In genomic region chr4:165381821-165382373, GRCh38 we compare ENCODE assay signal across 24 cellular contexts. TPM values are rescaled to one million over a fixed set of nuclear protein-coding genes. Genes with fewer than 3 reads are reported as not detected.
DNase-seq lines count a peak whose midpoint lies in the region; ATAC-seq, FAIRE-seq and TF ChIP-seq lines count a peak whose summit lies in the region.
"Had no signal": no experiment of that assay in that cellular context is flagged by ENCODE, and none has a peak within 500 bp of the region (broad histone marks: within the 10 kb centered on the region; RNA-seq: fewer than 3 reads in every experiment).

No MANE protein-coding gene starts in this region.

- TF ChIP-seq CTCF in HepG2 (CRISPR knock-in tag; IDR thresholded peaks at IDR 0.05) (no peak), right lobe of liver (IDR thresholded peaks at IDR 0.05) (no peak)

- TF ChIP-seq POLR2A in HepG2 (IDR thresholded peaks at IDR 0.05; ENCODE audit: insufficient read depth in 1 of 2, low read depth in 2 of 2, low read length in 2 of 2) (no peak), right lobe of liver (IDR thresholded peaks at IDR 0.05) (no peak)

- WGBS in HepG2 (ENCODE audit: low lambda C conversion rate) = 52% methylated on average over 3 of the region's 3 CpGs
- 84% methylated on average over 3 of the region's 3 CpGs for WGBS in right lobe of liver (ENCODE audit: insufficient coverage, low coverage, low lambda C conversion rate, missing lambda C conversion rate)

- H3K4me3 ChIP-seq in HepG2 (replicated peaks in 1 of 3; ENCODE audit: insufficient read depth in 1 of 3, low read depth in 2 of 3, low read length in 3 of 3) = peak overlapping the region; percentile 25 to 91 (median 85); a peak in 3 of 6 replicates
- H3K4me3 ChIP-seq in right lobe of liver = no peak overlapping the region
- H3K4me3 ChIP-seq: SK-N-MC had no signal

- POLR2A ChIA-PET in HepG2 (lab: Yijun Ruan, JAX) = interaction anchor here (1.5 kb wide), 1 partner anchor 31 kb away, joined by 4 read pairs; no protein-coding TSS in a partner anchor

- in situ Hi-C loops in HepG2 (cut with HindIII; ENCODE audit: extremely low pct_ligation_motif_present, low pct_unique_long_range_greater_than_20kb) = no loop called here

- H3K4me1 ChIP-seq in HepG2 (ENCODE audit: insufficient read depth, low read length) (peaks cover 68% of the 10 kb centered on the region), right lobe of liver (no peaks in the 10 kb centered on the region)
- H3K4me1 ChIP-seq: prostate gland had no signal

- peak in 1 of 2 experiments; percentile 45; a peak in 1 of 4 replicates for TF ChIP-seq EP300 in HepG2 (IDR thresholded peaks at IDR 0.05; ENCODE audit: low read depth in 2 of 2, low read length in 2 of 2)
- no peak for TF ChIP-seq EP300 in HepG2 (CRISPR knock-in tag; IDR thresholded peaks at IDR 0.05; ENCODE audit: borderline replicate concordance)

- peaks cover 3% of the 10 kb centered on the region; the same call in 1 of the 2 replicates for H4K20me1 ChIP-seq in HepG2 (ENCODE audit: insufficient read depth, low read length)

- H2AFZ ChIP-seq in HepG2 (ENCODE audit: low read length) = no peak overlapping the region

- H3K9ac ChIP-seq in HepG2 (ENCODE audit: insufficient read depth, low read depth, low read length) = no peak overlapping the region; the same call in 1 of the 2 replicates

- CTCF ChIA-PET in HepG2 (lab: Yijun Ruan, JAX; ENCODE audit: low intra/inter-chr PET ratio, low total read pairs) = no interaction called here

- H3K4me2 ChIP-seq in HepG2 (ENCODE audit: low read depth, low read length) = peak overlapping the region; percentile 78

- no peaks in the 10 kb centered on the region; a peak in 2 of 5 replicates for H3K36me3 ChIP-seq in HepG2 (replicated peaks in 1 of 2; ENCODE audit: control insufficient read depth in 1 of 2, insufficient read depth in 2 of 2, low read length in 2 of 2)
- H3K36me3 ChIP-seq in right lobe of liver = no peaks in the 10 kb centered on the region
- H3K36me3 ChIP-seq: neutrophil, prostate gland had no signal

- no peaks in the 10 kb centered on the region; a peak in 1 of 5 replicates for H3K27me3 ChIP-seq in HepG2 (ENCODE audit: control insufficient read depth in 1 of 2, insufficient read depth in 2 of 2, low read length in 2 of 2)
- no peaks in the 10 kb centered on the region for H3K27me3 ChIP-seq in right lobe of liver

- FAIRE-seq in HepG2 (lab: Jason Lieb, UNC) = no peak
- FAIRE-seq: kidney had no signal

- H3K79me2 ChIP-seq in HepG2 (ENCODE audit: insufficient read depth, low read length) = peaks cover 78% of the 10 kb centered on the region

- H3K9me3 ChIP-seq in HepG2 (ENCODE audit: low read length) (no peaks in the 10 kb centered on the region), right lobe of liver (no peaks in the 10 kb centered on the region)
- H3K9me3 ChIP-seq: neutrophil, prostate gland had no signal

- no TSS peak for BruUV-seq in HepG2 (replicated peaks; lab: Mats Ljungman, UMichigan)

- intact Hi-C loops in HepG2 (cut with micrococcal nuclease; ENCODE audit: unreplicated experiment) = no loop called here
- intact Hi-C loops in right lobe of liver (cut with DNase I) = no loop called here

- H3K27ac ChIP-seq in HepG2 (ENCODE audit: extremely low read length, insufficient read depth, low read length) (no peak overlapping the region), right lobe of liver (no peak overlapping the region)
- H3K27ac ChIP-seq: neutrophil, RWPE1, SK-N-MC had no signal

- peak; percentile 13 for DNase-seq in DMS53 (lab: John Stamatoyannopoulos, UW)
- DNase-seq in DMS53 treated with DMSO at 0.1 percent for 48 hours (lab: John Stamatoyannopoulos, UW; ENCODE audit: unreplicated experiment) = no peak
- DNase-seq in HepG2 (ENCODE audit: low spot score) = no peak
- DNase-seq in right lobe of liver = no peak
- peak; percentile 85 for DNase-seq in islet precursor cell
- DNase-seq: 8988T; activated CD8-positive, alpha-beta memory T cell treated with anti-CD3 and anti-CD28 coated beads for 24 hours; activated gamma-delta T cell treated with Interleukin-2 at 50 U/mL for 16 hours; activated T-cell treated with anti-CD3 and anti-CD28 coated beads, Interleukin-2, amount 50 U/mL, for 1 hour; CD4-positive, alpha-beta T cell; HCEC 1CT; kidney; MV-4-11; NCI-H2029 treated with DMSO at 0.1 percent for 48 hours; NCI-H526; stimulated activated CD8-positive, alpha-beta memory T cell treated with anti-CD3 and anti-CD28 coated beads, Interleukin-4, amount 100 ng/mL, for 48 hours; T-helper 2 cell had no signal

- no peak for ATAC-seq in HepG2
- no peak for ATAC-seq in right lobe of liver
- ATAC-seq in GM19463 (IDR thresholded peaks at IDR 0.05; ENCODE audit: unreplicated experiment) = no peak
- no peak for ATAC-seq in HG02970 (IDR thresholded peaks at IDR 0.05; ENCODE audit: low FRiP score, unreplicated experiment)
- no peak for ATAC-seq in HG02938 (IDR thresholded peaks at IDR 0.05; ENCODE audit: unreplicated experiment)

- no peak for TF ChIP-seq RAD21 in HepG2 (CRISPR knock-in tag; IDR thresholded peaks at IDR 0.05)

TF ChIP-seq in HepG2, 621 proteins besides CTCF, POLR2A, EP300 and RAD21 (continues in another document):
- TF ChIP-seq NR2F2 (IDR thresholded peaks at IDR 0.05; ENCODE audit: borderline replicate concordance, low read depth) (peak; percentile 92), ZNF737 (CRISPR knock-in tag; IDR thresholded peaks at IDR 0.05; ENCODE audit: borderline replicate concordance) (no peak)

RNA-seq across cellular contexts. Expression of gene CPE, which starts 3.1 kb away (rescaled TPM):
- total RNA-seq in HepG2 (2016; rRNA removed; fragmentation: Illumina TruSeq; extraction: Trizol) (94.9 and 268 TPM in 2 replicates), right lobe of liver (10 to 100 TPM in 2 of 6 experiments, 1 to 10 TPM in 4; 4.2 to 17.3 (median 9.4) TPM)
- 17.2 and 19.0 TPM in 2 replicates for total RNA-seq in HepG2 (2016; cell fraction: cytosol; rRNA removed; fragmentation: Illumina TruSeq; extraction: Trizol; ENCODE audit: low read depth)
- 102 and 257 TPM in 2 replicates for total RNA-seq in HepG2 (2016; cell fraction: insoluble cytoplasmic fraction; rRNA removed; fragmentation: Illumina TruSeq; extraction: Trizol)
- 37.6 and 40.7 TPM in 2 replicates for total RNA-seq in HepG2 (2016; cell fraction: membrane; rRNA removed; fragmentation: Illumina TruSeq; extraction: Trizol)
- total RNA-seq in HepG2 (2016; cell fraction: nucleus; rRNA removed; fragmentation: Illumina TruSeq; extraction: Trizol) = 175 and 228 TPM in 2 replicates
- 852 and 1,053 TPM in 2 replicates for polyA plus RNA-seq in HepG2 (2011; rRNA removed)
- polyA plus RNA-seq in HepG2 (2011; cell fraction: cytosol; rRNA removed) = 598 and 914 TPM in 2 replicates
- polyA plus RNA-seq in HepG2 (2011; cell fraction: nucleus; rRNA removed) = 191 and 279 TPM in 2 replicates
- polyA plus RNA-seq in HepG2 (2012) = 606 and 622 TPM in 2 replicates
- 16.7 and 17.9 TPM in 2 replicates for polyA plus RNA-seq in HepG2 (2016; cell fraction: cytosol; fragmentation: Illumina TruSeq; extraction: Trizol; ENCODE audit: low read depth)
- polyA plus RNA-seq in HepG2 (2016; cell fraction: insoluble cytoplasmic fraction; fragmentation: Illumina TruSeq; extraction: Trizol; ENCODE audit: low read depth) = 101 and 110 TPM in 2 replicates
- 27.8 and 29.5 TPM in 2 replicates for polyA plus RNA-seq in HepG2 (2016; cell fraction: membrane; fragmentation: Illumina TruSeq; extraction: Trizol; ENCODE audit: low read depth)
- polyA plus RNA-seq in HepG2 (2016; cell fraction: nucleus; fragmentation: Illumina TruSeq; extraction: Trizol; ENCODE audit: insufficient read depth, low read depth) = 265 and 300 TPM in 2 replicates
- polyA minus RNA-seq in HepG2 (2011; rRNA and poly(A)+ RNA removed; ENCODE audit: low replicate concordance) = 2.0 and 450 TPM in 2 replicates
- 399 and 680 TPM in 2 replicates for polyA minus RNA-seq in HepG2 (2011; cell fraction: cytosol; rRNA and poly(A)+ RNA removed)
- polyA minus RNA-seq in HepG2 (2011; cell fraction: nucleus; rRNA and poly(A)+ RNA removed) = 122 and 224 TPM in 2 replicates
- total RNA-seq: CD4-positive, alpha-beta T cell had no signal

RNA-seq across cellular contexts. Expression of gene MSMO1, which starts 54.4 kb away (rescaled TPM):
- total RNA-seq in HepG2 (2016; rRNA removed; fragmentation: Illumina TruSeq; extraction: Trizol) = 135 and 216 TPM in 2 replicates
- 56.7 and 57.3 TPM in 2 replicates for total RNA-seq in HepG2 (2016; cell fraction: cytosol; rRNA removed; fragmentation: Illumina TruSeq; extraction: Trizol; ENCODE audit: low read depth)
- total RNA-seq in HepG2 (2016; cell fraction: insoluble cytoplasmic fraction; rRNA removed; fragmentation: Illumina TruSeq; extraction: Trizol) = 150 and 216 TPM in 2 replicates
- total RNA-seq in HepG2 (2016; cell fraction: membrane; rRNA removed; fragmentation: Illumina TruSeq; extraction: Trizol) = 135 and 158 TPM in 2 replicates
- 178 and 218 TPM in 2 replicates for total RNA-seq in HepG2 (2016; cell fraction: nucleus; rRNA removed; fragmentation: Illumina TruSeq; extraction: Trizol)
- polyA plus RNA-seq in HepG2 (2011; rRNA removed) = 98.1 and 138 TPM in 2 replicates
- polyA plus RNA-seq in HepG2 (2011; cell fraction: cytosol; rRNA removed) = 48.1 and 138 TPM in 2 replicates
- polyA plus RNA-seq in HepG2 (2011; cell fraction: nucleus; rRNA removed) = 17.9 and 54.3 TPM in 2 replicates
- polyA plus RNA-seq in HepG2 (2012) = 175 and 202 TPM in 2 replicates
- polyA plus RNA-seq in HepG2 (2016; cell fraction: cytosol; fragmentation: Illumina TruSeq; extraction: Trizol; ENCODE audit: low read depth) = 23.5 and 27.9 TPM in 2 replicates
- polyA plus RNA-seq in HepG2 (2016; cell fraction: insoluble cytoplasmic fraction; fragmentation: Illumina TruSeq; extraction: Trizol; ENCODE audit: low read depth) = 109 and 119 TPM in 2 replicates
- polyA plus RNA-seq in HepG2 (2016; cell fraction: membrane; fragmentation: Illumina TruSeq; extraction: Trizol; ENCODE audit: low read depth) = 58.7 and 63.0 TPM in 2 replicates
- 234 and 249 TPM in 2 replicates for polyA plus RNA-seq in HepG2 (2016; cell fraction: nucleus; fragmentation: Illumina TruSeq; extraction: Trizol; ENCODE audit: insufficient read depth, low read depth)
- polyA minus RNA-seq in HepG2 (2011; rRNA and poly(A)+ RNA removed; ENCODE audit: low replicate concordance) = 11.4 and 32.9 TPM in 2 replicates
- polyA minus RNA-seq in HepG2 (2011; cell fraction: cytosol; rRNA and poly(A)+ RNA removed) = 61.6 and 109 TPM in 2 replicates
- 48.5 and 106 TPM in 2 replicates for polyA minus RNA-seq in HepG2 (2011; cell fraction: nucleus; rRNA and poly(A)+ RNA removed)
- 100 to 1,000 TPM in 4 of 6 experiments, 10 to 100 TPM in 2; 81.8 to 368 (median 122) TPM for total RNA-seq in right lobe of liver

Comparison
In these comparisons a context has a peak if more than half of its experiments do, and no peak if none do; other contexts are left out.
1. DNase-seq: peak in DMS53 (single experiment) and islet precursor cell (single experiment); none in DMS53 treated with DMSO at 0.1 percent for 48 hours (single experiment), HepG2 (single experiment) and right lobe of liver (0 of 3).
2. H3K4me3 ChIP-seq: peak in HepG2 (3 of 3); none in right lobe of liver (0 of 3).